Comparison of ENCODE assay signal across 17 cellular contexts in the genomic region with DNA sequence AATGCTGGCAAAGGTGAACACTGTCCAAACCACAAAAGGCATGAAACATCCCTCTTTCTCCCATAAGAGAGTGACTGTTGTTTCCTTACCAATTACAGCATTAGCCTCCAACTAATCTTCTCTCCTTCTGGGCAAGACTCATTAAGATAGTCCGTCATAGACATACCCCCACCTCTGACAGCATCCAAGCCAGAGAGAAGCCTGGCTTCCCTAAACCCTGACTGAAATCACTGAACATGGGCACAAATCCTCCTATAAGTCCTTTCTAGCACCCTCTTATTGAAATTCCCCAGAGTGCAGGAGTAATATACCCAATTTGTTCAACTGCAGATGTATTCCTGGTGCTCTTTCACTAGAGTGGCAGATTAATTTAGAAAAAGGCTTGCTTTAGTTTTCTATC. TPM values are rescaled to one million over a fixed set of nuclear protein-coding genes. Genes with fewer than 3 reads are reported as not detected.
DNase-seq lines count a peak whose midpoint lies in the region; TF ChIP-seq lines count a peak whose summit lies in the region.
"Had no signal": no experiment of that assay in that cellular context is flagged by ENCODE, and none has a peak within 500 bp of the region (broad histone marks: within the 10 kb centered on the region; RNA-seq: fewer than 3 reads in every experiment).

No MANE protein-coding gene starts in this region.

- H3K9me2 ChIP-seq in GM23248 (ENCODE audit: insufficient read depth), result no peaks in the 10 kb centered on the region

- intact Hi-C loops in MCF 10A (cut with micrococcal nuclease) (no loop called here), breast epithelium (cut with DNase I; ENCODE audit: low total_unique reads) (no loop called here)

- H3K4ac ChIP-seq in neuronal stem cell (ENCODE audit: low read length), result no peak overlapping the region

- TF ChIP-seq POLR2A in breast epithelium (IDR thresholded peaks at IDR 0.05), result no peak

- H2AFZ ChIP-seq in GM23248 (peak overlapping the region; percentile 94; the same call in 1 of the 2 replicates), neuronal stem cell (ENCODE audit: low read length) (no peak overlapping the region)

- DNase-seq in MCF 10A (ENCODE audit: unreplicated experiment) (no peak), breast epithelium (ENCODE audit: low spot score in 2 of 2) (no peak), GM23248 (no peak), neuronal stem cell (ENCODE audit: low spot score) (no peak), activated gamma-delta T cell treated with Interleukin-2 at 50 U/mL for 16 hours (no peak), hepatic stellate cell (ENCODE audit: low spot score) (no peak)
- DNase-seq: BE2C, GF-D8, IMR-90, Kasumi-1, NCI-H1105 treated with DMSO at 0.1 percent for 48 hours, NCI-H187, NCI-H345, NCI-H69 had no signal

- H3K9me3 ChIP-seq in breast epithelium (no peaks in the 10 kb centered on the region), GM23248 (ENCODE audit: low read depth) (no peaks in the 10 kb centered on the region), neutrophil (no peaks in the 10 kb centered on the region), neuronal stem cell (replicated peaks in 1 of 2; ENCODE audit: control insufficient read depth in 2 of 2, insufficient read depth in 1 of 2, low read depth in 1 of 2, low read length in 2 of 2) (no peaks in the 10 kb centered on the region)
- H3K9me3 ChIP-seq: BE2C had no signal

- no peak overlapping the region for H3K18ac ChIP-seq in neuronal stem cell (ENCODE audit: low read length)

- H3K27me3 ChIP-seq in breast epithelium (no peaks in the 10 kb centered on the region), GM23248 (replicated peaks; ENCODE audit: insufficient read depth) (no peaks in the 10 kb centered on the region), neutrophil (no peaks in the 10 kb centered on the region), neuronal stem cell (ENCODE audit: control insufficient read depth in 3 of 3, insufficient read depth in 3 of 3, low read depth in 1 of 3, low read length in 3 of 3) (peaks cover 0 to under 1% (median 0%) of the 10 kb centered on the region in 3 experiments)

- H2BK5ac ChIP-seq in neuronal stem cell (ENCODE audit: low read length), result no peak overlapping the region

- TF ChIP-seq CTCF in MCF 10A (IDR thresholded peaks at IDR 0.05; ENCODE audit: unreplicated experiment) (no peak), breast epithelium (IDR thresholded peaks at IDR 0.05) (no peak), brain (conservative IDR thresholded peaks at IDR 0.05) (no peak), neutrophil (IDR thresholded peaks at IDR 0.05) (no peak)

- no peak overlapping the region for H2BK120ac ChIP-seq in neuronal stem cell (ENCODE audit: low read depth, low read length)

- H3K79me2 ChIP-seq in GM23248 (ENCODE audit: insufficient read depth), result peaks cover 27% of the 10 kb centered on the region

- H3K27me3 Mint-ChIP-seq in MCF 10A (ENCODE audit: insufficient read depth, unreplicated experiment) (no peaks in the 10 kb centered on the region), brain (peaks cover 19% of the 10 kb centered on the region)

- H4K20me1 ChIP-seq in GM23248 (ENCODE audit: insufficient read depth), result no peaks in the 10 kb centered on the region

- H3K9me3 Mint-ChIP-seq in MCF 10A (ENCODE audit: unreplicated experiment) (no peaks in the 10 kb centered on the region), brain (no peaks in the 10 kb centered on the region)

- H3K79me1 ChIP-seq in neuronal stem cell (ENCODE audit: low read depth, low read length), result peaks cover 4% of the 10 kb centered on the region

- no TSS peak for BruUV-seq in MCF 10A (replicated peaks; lab: Mats Ljungman, UMichigan)

- H3K14ac ChIP-seq in neuronal stem cell (ENCODE audit: low read length), result no peak overlapping the region

- peaks cover 38% of the 10 kb centered on the region for H3K36me3 Mint-ChIP-seq in MCF 10A (ENCODE audit: insufficient read depth, unreplicated experiment)
- H3K36me3 Mint-ChIP-seq in brain, result peaks cover 14% of the 10 kb centered on the region

- H3K27ac ChIP-seq in breast epithelium, result no peak overlapping the region
- no peak overlapping the region for H3K27ac ChIP-seq in GM23248
- peak overlapping the region; percentile 18 for H3K27ac ChIP-seq in neutrophil
- no peak overlapping the region for H3K27ac ChIP-seq in neuronal stem cell (replicated peaks; ENCODE audit: low read length)
- H3K27ac ChIP-seq: RWPE1 had no signal

- no peak overlapping the region for H4K91ac ChIP-seq in neuronal stem cell (ENCODE audit: low read depth, low read length, poor library complexity)

- H3K4me1 ChIP-seq in breast epithelium (peaks cover 5 to 12% of the 10 kb centered on the region in 2 donors), GM23248 (ENCODE audit: insufficient read depth) (peaks cover 14% of the 10 kb centered on the region), neutrophil (ENCODE audit: control insufficient read depth in 1 of 2, insufficient read depth in 1 of 2, low read depth in 1 of 2, low read length in 1 of 2) (peaks cover 43 to 44% of the 10 kb centered on the region in 2 experiments), neuronal stem cell (ENCODE audit: control insufficient read depth in 2 of 2, insufficient read depth in 1 of 2, low read depth in 1 of 2, low read length in 2 of 2) (peaks cover 5 to 10% of the 10 kb centered on the region in 2 donors)

- no peak overlapping the region for H2BK12ac ChIP-seq in neuronal stem cell (ENCODE audit: low read length)

- H3K27ac Mint-ChIP-seq in MCF 10A (ENCODE audit: low read depth, unreplicated experiment) (no peak overlapping the region), brain (peak overlapping the region in 3 of 5 experiments; percentile 32 to 78 (median 45))

- H3K23ac ChIP-seq in neuronal stem cell (ENCODE audit: low read depth, low read length, poor library complexity), result no peak overlapping the region

- H3K4me2 ChIP-seq in GM23248 (ENCODE audit: unreplicated experiment) (no peak overlapping the region), neuronal stem cell (ENCODE audit: insufficient read depth, low read length, poor library complexity, severe bottlenecking) (no peak overlapping the region)

- CTCF ChIA-PET in MCF 10A (lab: Yijun Ruan, JAX), result interaction anchor here (0.7 to 6.7 kb wide), 3 partner anchors 48 to 95 kb away, joined by 3 to 49 read pairs (median 15); no protein-coding TSS in a partner anchor

- H2BK15ac ChIP-seq in neuronal stem cell (ENCODE audit: low read length), result no peak overlapping the region

- H3K4me3 ChIP-seq in breast epithelium (no peak overlapping the region), GM23248 (no peak overlapping the region), neutrophil (ENCODE audit: low read depth in 1 of 2, low read length in 1 of 2) (no peak overlapping the region), neuronal stem cell (ENCODE audit: low read length in 2 of 2) (no peak overlapping the region)

- no peak overlapping the region for H2AK5ac ChIP-seq in neuronal stem cell (ENCODE audit: low read depth, low read length)

- in situ Hi-C loops in GM23248 (cut with MboI), result no loop called here

- H3F3A ChIP-seq in GM23248 (ENCODE audit: insufficient read depth), result peaks cover 16% of the 10 kb centered on the region; the same call in 1 of the 2 replicates

- POLR2A ChIA-PET in MCF 10A (lab: Yijun Ruan, JAX), result interaction anchor here (1.0 to 2.8 kb wide), 3 partner anchors 10 to 96 kb away, joined by 3 to 32 read pairs (median 4); a partner anchor contains a TSS

- H3K4me1 Mint-ChIP-seq in MCF 10A (ENCODE audit: insufficient read depth, unreplicated experiment), result peaks cover 10% of the 10 kb centered on the region
- peaks cover 30% of the 10 kb centered on the region for H3K4me1 Mint-ChIP-seq in brain

- peak overlapping the region; percentile 12 for H3K4me3 Mint-ChIP-seq in MCF 10A (ENCODE audit: unreplicated experiment)
- H3K4me3 Mint-ChIP-seq in brain, result peak overlapping the region; percentile 20 to 72 (median 30)

- H3K9ac ChIP-seq in GM23248 (no peak overlapping the region), neuronal stem cell (ENCODE audit: low read depth, low read length, poor library complexity) (no peak overlapping the region)

- H4K8ac ChIP-seq in neuronal stem cell (ENCODE audit: low read depth, low read length), result no peak overlapping the region

- H3K36me3 ChIP-seq in breast epithelium (no peaks in the 10 kb centered on the region), GM23248 (ENCODE audit: low read depth) (peaks cover 8% of the 10 kb centered on the region; the same call in 1 of the 2 replicates), neutrophil (peaks cover 21% of the 10 kb centered on the region), neuronal stem cell (replicated peaks in 1 of 2; ENCODE audit: control insufficient read depth in 2 of 2, insufficient read depth in 2 of 2, low read length in 2 of 2) (peaks cover 19 to 30% of the 10 kb centered on the region in 2 donors)

- 65 to 68% methylated on average over 1 of the region's 1 CpG for WGBS in GM23248 (ENCODE audit: low coverage in 1 of 2, low lambda C conversion rate in 2 of 2, missing lambda C conversion rate in 2 of 2), 2 experiments
- WGBS in neuronal stem cell (ENCODE audit: extremely low coverage in 2 of 2, insufficient read length in 2 of 2, insufficient replicate concordance in 1 of 2), 2 donors, result no CpG with 5 or more reads among the region's 1 CpG

RNA-seq across cellular contexts. Expression of a gene that starts 1.7 kb away (rescaled TPM):
- 27.4 and 35.7 TPM in 2 replicates for total RNA-seq in MCF 10A (2022)
- 100 to 1,000 TPM in 1 of 3 donors, 10 to 100 TPM in 2; 89.1 to 110 (median 99.8) TPM for total RNA-seq in breast epithelium
- 45.7 and 56.1 TPM in 2 replicates for total RNA-seq in GM23248 (2014; rRNA removed; shearing (Covaris generic))
- polyA plus RNA-seq in GM23248 (2016; fragmentation: Nextera tagmentation; extraction: Ambion mirVana), result 115 and 117 TPM in 2 replicates
- polyA plus RNA-seq in brain (ENCODE audit: insufficient read depth, low read depth, low replicate concordance), result 36.3 TPM
- polyA plus RNA-seq in neuronal stem cell (2013, experiment 1 of 2), result 26.2 TPM
- 27.9 TPM for polyA plus RNA-seq in neuronal stem cell (2013, experiment 2 of 2)

RNA-seq across cellular contexts. Expression of a gene that starts 10.2 kb away (rescaled TPM):
- total RNA-seq in MCF 10A (2022) (37.6 and 48.1 TPM in 2 replicates), breast epithelium (10 to 100 TPM; 50.1 to 66.7 (median 61.3) TPM)
- total RNA-seq in GM23248 (2014; rRNA removed; shearing (Covaris generic)), result 36.6 and 47.4 TPM in 2 replicates
- polyA plus RNA-seq in GM23248 (2016; fragmentation: Nextera tagmentation; extraction: Ambion mirVana) (28.8 and 29.5 TPM in 2 replicates), brain (ENCODE audit: insufficient read depth, low read depth, low replicate concordance) (93.3 TPM)
- polyA plus RNA-seq in neuronal stem cell (2013, experiment 1 of 2), result 30.4 TPM
- 28.5 TPM for polyA plus RNA-seq in neuronal stem cell (2013, experiment 2 of 2)

RNA-seq across cellular contexts. Expression of a gene that starts 58.5 kb away (rescaled TPM):
- total RNA-seq in MCF 10A (2022) (12.9 and 14.4 TPM in 2 replicates), breast epithelium (10 to 100 TPM; 15.5 to 19.3 (median 17.6) TPM)
- total RNA-seq in GM23248 (2014; rRNA removed; shearing (Covaris generic)), result 14.8 and 16.4 TPM in 2 replicates
- polyA plus RNA-seq in GM23248 (2016; fragmentation: Nextera tagmentation; extraction: Ambion mirVana) (4.4 and 4.9 TPM in 2 replicates), brain (ENCODE audit: insufficient read depth, low read depth, low replicate concordance) (1.7 TPM)
- polyA plus RNA-seq in neuronal stem cell (2013, experiment 1 of 2), result 4.0 TPM
- 4.1 TPM for polyA plus RNA-seq in neuronal stem cell (2013, experiment 2 of 2)

RNA-seq across cellular contexts. Expression of a gene that starts 59.5 kb away (rescaled TPM):
- total RNA-seq in MCF 10A (2022), result 82.1 and 83.0 TPM in 2 replicates
- 10 to 100 TPM; 45.0 to 57.7 (median 46.2) TPM for total RNA-seq in breast epithelium
- 38.4 and 45.1 TPM in 2 replicates for total RNA-seq in GM23248 (2014; rRNA removed; shearing (Covaris generic))
- 67.8 and 74.3 TPM in 2 replicates for polyA plus RNA-seq in GM23248 (2016; fragmentation: Nextera tagmentation; extraction: Ambion mirVana)
- polyA plus RNA-seq in brain (ENCODE audit: insufficient read depth, low read depth, low replicate concordance), result 83.9 TPM
- polyA plus RNA-seq in neuronal stem cell (2013, experiment 1 of 2), result 26.0 TPM
- 24.2 TPM for polyA plus RNA-seq in neuronal stem cell (2013, experiment 2 of 2)
